ENCODE assay signal across 8 cellular contexts in genomic region chr1:115976062-115976899, GRCh38. TPM values are rescaled to one million over a fixed set of nuclear protein-coding genes. Genes with fewer than 3 reads are reported as not detected.
DNase-seq lines count a peak whose midpoint lies in the region; FAIRE-seq and TF ChIP-seq lines count a peak whose summit lies in the region.

Gene SLC22A15 (plus strand): TSS chr1:115976513. CDS start chr1:115976628, 115 bp downstream.

- DNase-seq in GM12892 (ENCODE audit: insufficient read length) (peak; percentile 32), GM23248 (peak; percentile 80), KG1 (lab: John Stamatoyannopoulos, UW) (peak; percentile 33), UCSD-AML1 (lab: John Stamatoyannopoulos, UW; ENCODE audit: unreplicated experiment) (peak; percentile 86), colonic mucosa (peak; percentile 62), kidney glomerular epithelial cell (lab: John Stamatoyannopoulos, UW) (peak; percentile 22), NCI-H1436 (lab: John Stamatoyannopoulos, UW) (no peak)
- peak in 2 of 3 donors; percentile 6 to 15 for DNase-seq in stimulated activated CD4-positive, alpha-beta T cell treated with anti-CD3 and anti-CD28 coated beads, Interleukin-12 subunit alpha, Interleukin-12 subunit beta, amount 100 ng/mL, for 48 hours (ENCODE audit: low read depth in 2 of 3, low spot score in 1 of 3)

- H3K9ac ChIP-seq in GM23248 (peak within 1 kb of the TSS; percentile 94), colonic mucosa (ENCODE audit: low read depth in 2 of 2, low read length in 2 of 2) (peak within 1 kb of the TSS; percentile 52 to 61)

- no peak for TF ChIP-seq POLR2A in GM12892 (IDR thresholded peaks at IDR 0.05; ENCODE audit: low read depth, low read length)

- H3F3A ChIP-seq in GM23248 (ENCODE audit: insufficient read depth) = peaks cover 26% of the 10 kb centered on the region

- H2AFZ ChIP-seq in GM23248 = peak within 1 kb of the TSS; percentile 96

- H3K27ac ChIP-seq in GM23248 = peak within 1 kb of the TSS; percentile 86
- peak within 1 kb of the TSS; percentile 40 for H3K27ac ChIP-seq in colonic mucosa

- no peaks in the 10 kb centered on the region for H3K27me3 ChIP-seq in GM23248 (replicated peaks; ENCODE audit: insufficient read depth)
- H3K27me3 ChIP-seq in colonic mucosa = no peaks in the 10 kb centered on the region

- H3K9me2 ChIP-seq in GM23248 (ENCODE audit: insufficient read depth) = no peaks in the 10 kb centered on the region

- H3K9me3 ChIP-seq in GM23248 (ENCODE audit: low read depth) (no peaks in the 10 kb centered on the region), colonic mucosa (no peaks in the 10 kb centered on the region)

- no peak for FAIRE-seq in GM12892 (lab: Jason Lieb, UNC)

- TF ChIP-seq CTCF in colonic mucosa (IDR thresholded peaks at IDR 0.05) = no peak

- peak within 1 kb of the TSS; percentile 93 for H3K4me2 ChIP-seq in GM23248 (ENCODE audit: unreplicated experiment)

- H3K4me1 ChIP-seq in GM23248 (ENCODE audit: insufficient read depth) (peaks cover 22% of the 10 kb centered on the region), colonic mucosa (no peaks in the 10 kb centered on the region)

- H3K4me3 ChIP-seq in GM23248 = peak within 1 kb of the TSS; percentile 88
- peak within 1 kb of the TSS; percentile 60 for H3K4me3 ChIP-seq in colonic mucosa

- WGBS in GM23248 (ENCODE audit: low coverage in 1 of 2, low lambda C conversion rate in 2 of 2, missing lambda C conversion rate in 2 of 2), 2 experiments = 1% methylated on average over 44 to 87 of the region's 87 CpGs

- no peaks in the 10 kb centered on the region for H3K36me3 ChIP-seq in GM23248 (ENCODE audit: low read depth)
- no peaks in the 10 kb centered on the region for H3K36me3 ChIP-seq in colonic mucosa

- H3K79me2 ChIP-seq in GM23248 (ENCODE audit: insufficient read depth) = peaks cover 37% of the 10 kb centered on the region

- in situ Hi-C loops in GM23248 (cut with MboI) = loop anchor here (25.0 kb wide), 1 partner anchor 364 kb away; no protein-coding TSS in a partner anchor

- intact Hi-C loops in colonic mucosa (cut with DNase I) = no loop called here

- H4K20me1 ChIP-seq in GM23248 (ENCODE audit: insufficient read depth) = no peaks in the 10 kb centered on the region; the same call in 1 of the 2 replicates

RNA-seq across cellular contexts. Expression of gene SLC22A15, which starts in this region (rescaled TPM):
- not detected for polyA plus RNA-seq in GM12892 (2012; ENCODE audit: missing spikeins)
- 14.7 and 15.0 TPM in 2 replicates for total RNA-seq in GM23248 (2014; rRNA removed; shearing (Covaris generic))
- 5.7 and 6.3 TPM in 2 replicates for polyA plus RNA-seq in GM23248 (2016; fragmentation: Nextera tagmentation; extraction: Ambion mirVana)
- 1 to 10 TPM; 1.1 to 1.2 TPM for total RNA-seq in colonic mucosa
